ENCODE assay signal across 30 cellular contexts in the genomic region with DNA sequence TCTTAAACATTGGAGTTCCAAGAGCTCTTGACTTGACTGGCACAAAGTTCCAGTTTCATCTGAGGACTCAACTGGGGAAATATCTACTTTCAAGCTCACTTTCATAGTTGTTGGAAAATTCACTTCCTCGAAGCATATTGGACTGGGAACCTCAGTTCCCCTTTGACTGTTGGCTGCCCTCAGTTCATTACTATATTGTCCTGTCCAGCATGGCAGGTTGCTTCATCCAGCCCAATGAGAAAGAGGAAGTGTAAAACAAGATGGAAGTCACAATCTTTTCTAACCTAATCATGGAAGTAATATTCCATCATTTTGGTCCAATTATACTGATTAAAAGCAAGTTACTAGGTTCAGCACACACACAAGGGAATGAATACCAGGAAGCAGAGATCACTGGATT. TPM values are rescaled to one million over a fixed set of nuclear protein-coding genes. Genes with fewer than 3 reads are reported as not detected.
"Had no signal": no experiment of that assay in that cellular context is flagged by ENCODE, and none has a peak within 500 bp of the region (broad histone marks: within the 10 kb centered on the region; RNA-seq: fewer than 3 reads in every experiment).

No MANE protein-coding gene starts in this region.

- H3K4me2 ChIP-seq: SK-N-SH had no signal

- H3K9ac ChIP-seq: SK-N-SH had no signal

- FAIRE-seq: TTC549 had no signal

- H3K27ac ChIP-seq: brain microvascular endothelial cell, RWPE1, SJCRH30 had no signal

- H3K9me3 Mint-ChIP-seq: activated CD4-positive, alpha-beta T cell treated with anti-CD3 and anti-CD28 coated beads, Interleukin-2, amount 10 ng/mL, durations not matched to agents 24 days and 14 days; activated naive CD4-positive, alpha-beta T cell treated with anti-CD3 and anti-CD28 coated beads for 36 hours; activated T-cell treated with anti-CD3 and anti-CD28 coated beads, Interleukin-2, amount 50 U/mL, for 24 hours had no signal

- H3K4me3 Mint-ChIP-seq: activated B cell treated with CpG ODN at 0.5 μM for 24 hours; activated CD4-positive, alpha-beta T cell treated with anti-CD3 and anti-CD28 coated beads, Interleukin-2, amount 10 ng/mL, durations not matched to agents 24 days and 14 days; activated CD8-positive, alpha-beta memory T cell treated with anti-CD3 and anti-CD28 coated beads, Interleukin-2, amount 10 ng/mL, durations not matched to agents 7 days and 5 days; activated naive CD4-positive, alpha-beta T cell treated with anti-CD3 and anti-CD28 coated beads for 36 hours; activated naive CD8-positive, alpha-beta T cell; activated T-cell treated with anti-CD3 and anti-CD28 coated beads, Interleukin-2, amount 50 U/mL, for 24 hours; T-helper 17 cell had no signal

- H3K27me3 Mint-ChIP-seq: activated B cell treated with CpG ODN at 0.5 μM for 24 hours had no signal

- H3K36me3 ChIP-seq: brain microvascular endothelial cell, SJCRH30 had no signal

- H3K36me3 Mint-ChIP-seq: activated CD8-positive, alpha-beta memory T cell treated with anti-CD3 and anti-CD28 coated beads, Interleukin-2, amount 10 ng/mL, durations not matched to agents 7 days and 5 days; activated naive CD8-positive, alpha-beta T cell had no signal

- H3K4me1 Mint-ChIP-seq: activated B cell treated with CpG ODN at 0.5 μM for 24 hours; activated CD4-positive, alpha-beta T cell treated with anti-CD3 and anti-CD28 coated beads, Interleukin-2, amount 10 ng/mL, durations not matched to agents 24 days and 14 days; activated CD8-positive, alpha-beta memory T cell treated with anti-CD3 and anti-CD28 coated beads, Interleukin-2, amount 10 ng/mL, durations not matched to agents 7 days and 5 days; T-helper 17 cell had no signal

- H3K4me3 ChIP-seq: SJCRH30 had no signal

- H3K27ac Mint-ChIP-seq: activated B cell treated with CpG ODN at 0.5 μM for 24 hours; activated CD4-positive, alpha-beta T cell treated with anti-CD3 and anti-CD28 coated beads, Interleukin-2, amount 10 ng/mL, durations not matched to agents 24 days and 14 days; activated CD8-positive, alpha-beta memory T cell treated with anti-CD3 and anti-CD28 coated beads, Interleukin-2, amount 10 ng/mL, durations not matched to agents 7 days and 5 days; activated naive CD4-positive, alpha-beta T cell treated with anti-CD3 and anti-CD28 coated beads for 36 hours; activated naive CD8-positive, alpha-beta T cell; activated T-cell treated with anti-CD3 and anti-CD28 coated beads, Interleukin-2, amount 50 U/mL, for 24 hours; T-helper 17 cell had no signal

- H3K27me3 ChIP-seq: brain microvascular endothelial cell, SJCRH30 had no signal

- DNase-seq: activated B cell treated with CpG ODN at 0.5 μM for 24 hours; activated CD4-positive, alpha-beta T cell treated with anti-CD3 and anti-CD28 coated beads for 1 hour; activated CD4-positive, alpha-beta T cell treated with anti-CD3 and anti-CD28 coated beads, Interleukin-2, amount 10 ng/mL, durations not matched to agents 24 days and 14 days; activated CD4-positive, alpha-beta T cell treated with anti-CD3 and anti-CD28 coated beads, Interleukin-2, amount 50 U/mL, for 48 hours; activated CD8-positive, alpha-beta memory T cell treated with anti-CD3 and anti-CD28 coated beads, Interleukin-2, amount 10 ng/mL, durations not matched to agents 7 days and 5 days; activated gamma-delta T cell; activated naive CD4-positive, alpha-beta T cell treated with anti-CD3 and anti-CD28 coated beads for 36 hours; activated T-cell treated with anti-CD3 and anti-CD28 coated beads, Interleukin-2, amount 50 U/mL, for 24 hours; amygdala; brain microvascular endothelial cell; cerebellar nuclear complex; IMR-90; KG1; NCI-H1105; NCI-H1436; NCI-H1694 treated with DMSO at 0.1 percent for 48 hours; NCI-H2029 treated with DMSO at 0.1 percent for 48 hours; NCI-H510A treated with DMSO at 0.1 percent for 48 hours; NCI-H69; NK-92 treated with Interleukin-12 subunit alpha and Interleukin-12 subunit beta, amount 100 ng/mL, for 24 hours; Right ventricle myocardium superior; SJCRH30; SK-N-SH; T-helper 17 cell; T-helper 9 cell had no signal

- ATAC-seq: activated CD8-positive, alpha-beta memory T cell treated with anti-CD3 and anti-CD28 coated beads, Interleukin-2, amount 10 ng/mL, durations not matched to agents 7 days and 5 days; Panc1; T-helper 17 cell had no signal

- H3K9me3 ChIP-seq: SJCRH30, SK-N-SH had no signal

RNA-seq across cellular contexts. Expression of a gene that starts 54.2 kb away (rescaled TPM):
- total RNA-seq: OCI-LY7 had no signal
